Comparison of ENCODE assay signal across 1 cellular context in genomic region chr15:59587085-59587826, GRCh38.
TF ChIP-seq lines count a peak whose summit lies in the region.

No MANE protein-coding gene starts in this region.

TF ChIP-seq in GM23338, 12 proteins besides CTCF, POLR2A, EP300 and RAD21 (continued from another document):
- no peak for TF ChIP-seq REST (IDR thresholded peaks at IDR 0.05; ENCODE audit: unreplicated experiment)
- no peak for TF ChIP-seq ZNF331 (CRISPR knock-in tag; IDR thresholded peaks at IDR 0.05; ENCODE audit: low read depth)
- no peak for TF ChIP-seq ZNF462 (CRISPR knock-in tag; IDR thresholded peaks at IDR 0.05)
- TF ChIP-seq CREB1 (CRISPR knock-in tag; IDR thresholded peaks at IDR 0.05; ENCODE audit: low read depth): no peak
- TF ChIP-seq EZH2 (IDR thresholded peaks at IDR 0.05; ENCODE audit: low read depth, unreplicated experiment): no peak
- TF ChIP-seq STAT1 (IDR thresholded peaks at IDR 0.05; ENCODE audit: unreplicated experiment): no peak
- no peak for TF ChIP-seq EZH2phosphoT487 (IDR thresholded peaks at IDR 0.05; ENCODE audit: unreplicated experiment)
- TF ChIP-seq ETS1 (IDR thresholded peaks at IDR 0.05): no peak
- TF ChIP-seq ZNF114 (CRISPR knock-in tag; IDR thresholded peaks at IDR 0.05): no peak
TF ChIP-seq in GM23338: peak in this region for 0.
